Comparison of ENCODE assay signal across 21 cellular contexts in genomic region chr2:7649461-7650228, GRCh38.
A peak's percentile ranks its signal among the peaks of the same experiment; 100 is the strongest.
DNase-seq lines count a peak whose midpoint lies in the region; ATAC-seq lines count a peak whose summit lies in the region.
"Had no signal": no experiment of that assay in that cellular context is flagged by ENCODE, and none has a peak within 500 bp of the region (broad histone marks: within the 10 kb centered on the region; RNA-seq: fewer than 3 reads in every experiment).

No MANE protein-coding gene starts in this region.

- H3K27me3 ChIP-seq in MG63: no peaks in the 10 kb centered on the region
- H3K27me3 ChIP-seq: dorsolateral prefrontal cortex, SJSA1 had no signal

- H3K27me3 Mint-ChIP-seq in T-helper 1 cell treated with Interleukin-12 subunit alpha and Interleukin-12 subunit beta and Interleukin-4 antibody, amounts not matched to agents 30 μg/mL and 1 μg/mL, for 36 hours (ENCODE audit: low read depth): no peaks in the 10 kb centered on the region
- H3K27me3 Mint-ChIP-seq in stimulated activated naive CD8-positive, alpha-beta T cell treated with anti-CD3 and anti-CD28 coated beads, Interleukin-15, amount 100 ng/mL, for 72 hours: no peaks in the 10 kb centered on the region

- peak overlapping the region; percentile 47 for H3K27ac Mint-ChIP-seq in T-helper 1 cell treated with Interleukin-12 subunit alpha and Interleukin-12 subunit beta and Interleukin-4 antibody, amounts not matched to agents 30 μg/mL and 1 μg/mL, for 36 hours
- peak overlapping the region in 1 of 2 donors; percentile 4 for H3K27ac Mint-ChIP-seq in stimulated activated naive CD8-positive, alpha-beta T cell treated with anti-CD3 and anti-CD28 coated beads, Interleukin-15, amount 100 ng/mL, for 72 hours
- H3K27ac Mint-ChIP-seq: CD14-positive monocyte, memory B cell had no signal

- peak; percentile 16 for DNase-seq in activated gamma-delta T cell treated with Interleukin-2 at 50 U/mL for 16 hours
- no peak for DNase-seq in activated gamma-delta T cell (lab: John Stamatoyannopoulos, UW)
- DNase-seq in cerebellar cortex (ENCODE audit: low spot score): peak; percentile 69
- DNase-seq in stimulated activated naive CD8-positive, alpha-beta T cell treated with anti-CD3 and anti-CD28 coated beads, Interleukin-15, amount 100 ng/mL, for 72 hours: no peak
- DNase-seq in stimulated activated CD4-positive, alpha-beta T cell treated with anti-CD3 and anti-CD28 coated beads, Interleukin-2, amount 100 ng/mL, for 48 hours: no peak
- no peak for DNase-seq in MG63
- DNase-seq: activated CD4-positive, alpha-beta T cell treated with anti-CD3 and anti-CD28 coated beads, Interleukin-2, amount 50 U/mL, for 48 hours; anterior cingulate cortex; GDM1; head of caudate nucleus; left cardiac atrium; NCI-H2081; NCI-H345; NCI-H82; stimulated activated CD4-positive, alpha-beta T cell treated with anti-CD3 and anti-CD28 coated beads, Interleukin-4, amount 100 ng/mL, for 4 hours had no signal

- peaks cover 4% of the 10 kb centered on the region; the same call in 1 of the 2 replicates for H3K9me3 ChIP-seq in MG63
- H3K9me3 ChIP-seq: SJSA1 had no signal

- no peaks in the 10 kb centered on the region for H3K36me3 ChIP-seq in MG63
- H3K36me3 ChIP-seq: SJSA1 had no signal

- H3K9me3 Mint-ChIP-seq in T-helper 1 cell treated with Interleukin-12 subunit alpha and Interleukin-12 subunit beta and Interleukin-4 antibody, amounts not matched to agents 30 μg/mL and 1 μg/mL, for 36 hours: peaks cover 53% of the 10 kb centered on the region
- H3K9me3 Mint-ChIP-seq in stimulated activated naive CD8-positive, alpha-beta T cell treated with anti-CD3 and anti-CD28 coated beads, Interleukin-15, amount 100 ng/mL, for 72 hours: peaks cover 40 to 52% of the 10 kb centered on the region in 2 donors

- peaks cover 18% of the 10 kb centered on the region for H3K36me3 Mint-ChIP-seq in T-helper 1 cell treated with Interleukin-12 subunit alpha and Interleukin-12 subunit beta and Interleukin-4 antibody, amounts not matched to agents 30 μg/mL and 1 μg/mL, for 36 hours (ENCODE audit: low read depth)
- H3K36me3 Mint-ChIP-seq: CD14-positive monocyte had no signal

- peak; percentile 45 for ATAC-seq in stimulated activated naive CD8-positive, alpha-beta T cell treated with anti-CD3 and anti-CD28 coated beads, Interleukin-15, amount 100 ng/mL, for 72 hours
- ATAC-seq: HepG2, left cardiac atrium had no signal

- H3K4me1 Mint-ChIP-seq in T-helper 1 cell treated with Interleukin-12 subunit alpha and Interleukin-12 subunit beta and Interleukin-4 antibody, amounts not matched to agents 30 μg/mL and 1 μg/mL, for 36 hours (ENCODE audit: low read depth): peaks cover 11% of the 10 kb centered on the region
- H3K4me1 Mint-ChIP-seq in stimulated activated naive CD8-positive, alpha-beta T cell treated with anti-CD3 and anti-CD28 coated beads, Interleukin-15, amount 100 ng/mL, for 72 hours: peaks cover 32% of the 10 kb centered on the region
- H3K4me1 Mint-ChIP-seq: CD14-positive monocyte, memory B cell had no signal

- H3K4me3 Mint-ChIP-seq in T-helper 1 cell treated with Interleukin-12 subunit alpha and Interleukin-12 subunit beta and Interleukin-4 antibody, amounts not matched to agents 30 μg/mL and 1 μg/mL, for 36 hours: no peak overlapping the region
- H3K4me3 Mint-ChIP-seq in stimulated activated naive CD8-positive, alpha-beta T cell treated with anti-CD3 and anti-CD28 coated beads, Interleukin-15, amount 100 ng/mL, for 72 hours: peak overlapping the region; percentile 21 to 28
- H3K4me3 Mint-ChIP-seq: CD14-positive monocyte, memory B cell had no signal

- H3K4me3 ChIP-seq in MG63: no peak overlapping the region
- H3K4me3 ChIP-seq: dorsolateral prefrontal cortex, SJSA1 had no signal

Comparison
In these comparisons a context has a peak if more than half of its experiments do, and no peak if none do; other contexts are left out.
1. DNase-seq: peak in activated gamma-delta T cell treated with Interleukin-2 at 50 U/mL for 16 hours (single experiment) and cerebellar cortex (single experiment); none in activated gamma-delta T cell (single experiment), stimulated activated naive CD8-positive, alpha-beta T cell treated with anti-CD3 and anti-CD28 coated beads, Interleukin-15, amount 100 ng/mL, for 72 hours (0 of 2), stimulated activated CD4-positive, alpha-beta T cell treated with anti-CD3 and anti-CD28 coated beads, Interleukin-2, amount 100 ng/mL, for 48 hours (0 of 2) and MG63 (single experiment).